Comparison of ENCODE assay signal across 8 cellular contexts in genomic region chr22:36365020-36365411, GRCh38. TPM values are rescaled to one million over a fixed set of nuclear protein-coding genes. Genes with fewer than 3 reads are reported as not detected.
DNase-seq lines count a peak whose midpoint lies in the region; ATAC-seq and TF ChIP-seq lines count a peak whose summit lies in the region.

No MANE protein-coding gene starts in this region.

- H3K36me3 Mint-ChIP-seq in activated T-helper 2 cell treated with anti-CD3 and anti-CD28 coated beads, Interferon-gamma antibody, Interleukin-2, Interleukin-4, amounts not matched to agents 10 μg/mL and 5 μg/mL and 100 μg/mL, durations not matched to agents 14 hours and 24 hours and 36 hours (ENCODE audit: low read depth) = peaks cover 58% of the 10 kb centered on the region

- CTCF ChIA-PET in PC-9 (lab: Charles Lee) = interaction anchor here (0.7 to 1.1 kb wide), 3 partner anchors 13 to 105 kb away, joined by 3 to 4 read pairs (median 3); no protein-coding TSS in a partner anchor

- TF ChIP-seq POLR2A in gastroesophageal sphincter (IDR thresholded peaks at IDR 0.05) = no peak

- H3K27ac ChIP-seq in PC-9 = peak overlapping the region; percentile 53
- peak overlapping the region; percentile 64 to 100 (median 98) for H3K27ac ChIP-seq in gastroesophageal sphincter

- TF ChIP-seq EP300 in gastroesophageal sphincter (IDR thresholded peaks at IDR 0.05) = no peak

- H3K79me2 ChIP-seq in PC-9 (ENCODE audit: low read depth) = peaks cover 100% of the 10 kb centered on the region

- ATAC-seq in GM18520 (IDR thresholded peaks at IDR 0.05; ENCODE audit: unreplicated experiment) (peak; percentile 66), gastroesophageal sphincter (peak; percentile 77), HG02970 (IDR thresholded peaks at IDR 0.05; ENCODE audit: low FRiP score, unreplicated experiment) (no peak)

- H3K27ac Mint-ChIP-seq in activated T-helper 2 cell treated with anti-CD3 and anti-CD28 coated beads, Interferon-gamma antibody, Interleukin-2, Interleukin-4, amounts not matched to agents 10 μg/mL and 5 μg/mL and 100 μg/mL, durations not matched to agents 14 hours and 24 hours and 36 hours = peak overlapping the region; percentile 93

- peak overlapping the region; percentile 68 for H3K9ac ChIP-seq in skeletal muscle satellite cell (ENCODE audit: low read depth, low read length)

- H3K9me3 ChIP-seq in PC-9 (ENCODE audit: insufficient read depth, low read depth) (no peaks in the 10 kb centered on the region), gastroesophageal sphincter (no peaks in the 10 kb centered on the region), skeletal muscle satellite cell (replicated peaks; ENCODE audit: low read length) (no peaks in the 10 kb centered on the region)

- H3F3A ChIP-seq in PC-9 (ENCODE audit: insufficient read depth, low read depth) = peaks cover 94% of the 10 kb centered on the region

- POLR2A ChIA-PET in PC-9 (lab: Charles Lee; ENCODE audit: unreplicated experiment) = interaction anchor here (0.6 to 1.3 kb wide), 15 partner anchors 9 to 411 kb away, joined by 3 to 24 read pairs (median 4); partner anchors contain the start of genes IFT27 and MYH9

- intact Hi-C loops in PC-9 (cut with micrococcal nuclease; ENCODE audit: unreplicated experiment) = no loop called here
- intact Hi-C loops in activated T-helper 2 cell treated with anti-CD3 and anti-CD28 coated beads, Interferon-gamma antibody, Interleukin-2, Interleukin-4, amounts not matched to agents 10 μg/mL and 5 μg/mL and 100 μg/mL, durations not matched to agents 14 hours and 24 hours and 36 hours (cut with micrococcal nuclease) = loop anchor here (1.0 to 2.0 kb wide), 4 partner anchors 8 to 34 kb away; no protein-coding TSS in a partner anchor

- DNase-seq in PC-9 (peak; percentile 74 to 87), NCI-H526 (lab: John Stamatoyannopoulos, UW) (no peak), NCI-H345 (lab: John Stamatoyannopoulos, UW) (no peak)
- peak; percentile 80 for DNase-seq in activated T-helper 2 cell treated with anti-CD3 and anti-CD28 coated beads, Interferon-gamma antibody, Interleukin-2, Interleukin-4, amounts not matched to agents 10 μg/mL and 5 μg/mL and 100 μg/mL, durations not matched to agents 14 hours and 24 hours and 36 hours (ENCODE audit: low spot score)

- BruUV-seq in PC-9 (replicated peaks; lab: Mats Ljungman, UMichigan) = no TSS peak

- H3K4me2 ChIP-seq in PC-9 (peak overlapping the region; percentile 74), skeletal muscle satellite cell (ENCODE audit: low read length) (peak overlapping the region; percentile 69)

- H3K4me1 Mint-ChIP-seq in activated T-helper 2 cell treated with anti-CD3 and anti-CD28 coated beads, Interferon-gamma antibody, Interleukin-2, Interleukin-4, amounts not matched to agents 10 μg/mL and 5 μg/mL and 100 μg/mL, durations not matched to agents 14 hours and 24 hours and 36 hours (ENCODE audit: low read depth) = peaks cover 80% of the 10 kb centered on the region

- no peak overlapping the region for H2AFZ ChIP-seq in PC-9

- H3K4me1 ChIP-seq in PC-9 (replicated peaks; ENCODE audit: insufficient read depth) (peaks cover 99% of the 10 kb centered on the region), gastroesophageal sphincter (peaks cover 20 to 100% (median 93%) of the 10 kb centered on the region in 3 donors), skeletal muscle satellite cell (ENCODE audit: control insufficient read depth, insufficient read depth, low read length) (peaks cover 93% of the 10 kb centered on the region)

- TF ChIP-seq CTCF in PC-9 (conservative IDR thresholded peaks at IDR 0.05) (no peak), gastroesophageal sphincter (IDR thresholded peaks at IDR 0.05) (no peak)

- H3K36me3 ChIP-seq in PC-9 (ENCODE audit: low read depth) = peaks cover 24% of the 10 kb centered on the region; the same call in 1 of the 2 replicates
- no peaks in the 10 kb centered on the region for H3K36me3 ChIP-seq in gastroesophageal sphincter
- H3K36me3 ChIP-seq in skeletal muscle satellite cell (ENCODE audit: insufficient read depth, low read length) = peaks cover 42% of the 10 kb centered on the region

- no peaks in the 10 kb centered on the region for H3K27me3 Mint-ChIP-seq in activated T-helper 2 cell treated with anti-CD3 and anti-CD28 coated beads, Interferon-gamma antibody, Interleukin-2, Interleukin-4, amounts not matched to agents 10 μg/mL and 5 μg/mL and 100 μg/mL, durations not matched to agents 14 hours and 24 hours and 36 hours (ENCODE audit: low read depth)

- no peaks in the 10 kb centered on the region for H3K9me3 Mint-ChIP-seq in activated T-helper 2 cell treated with anti-CD3 and anti-CD28 coated beads, Interferon-gamma antibody, Interleukin-2, Interleukin-4, amounts not matched to agents 10 μg/mL and 5 μg/mL and 100 μg/mL, durations not matched to agents 14 hours and 24 hours and 36 hours

- H3K4me3 ChIP-seq in PC-9 (no peak overlapping the region), gastroesophageal sphincter (peak overlapping the region in 1 of 2 donors; percentile 4), skeletal muscle satellite cell (ENCODE audit: low read length) (no peak overlapping the region)

- H3K4me3 Mint-ChIP-seq in activated T-helper 2 cell treated with anti-CD3 and anti-CD28 coated beads, Interferon-gamma antibody, Interleukin-2, Interleukin-4, amounts not matched to agents 10 μg/mL and 5 μg/mL and 100 μg/mL, durations not matched to agents 14 hours and 24 hours and 36 hours (ENCODE audit: low read depth) = peak overlapping the region; percentile 44

- H4K20me1 ChIP-seq in PC-9 (ENCODE audit: insufficient read depth) = peaks cover 98% of the 10 kb centered on the region

- WGBS in gastroesophageal sphincter (ENCODE audit: low coverage in 1 of 2), 2 donors = 17 to 28% methylated on average over 2 of the region's 9 CpGs

- no peaks in the 10 kb centered on the region for H3K9me2 ChIP-seq in PC-9 (ENCODE audit: insufficient read depth)

- no peaks in the 10 kb centered on the region for H3K27me3 ChIP-seq in PC-9 (ENCODE audit: insufficient read depth, low read depth)
- H3K27me3 ChIP-seq in gastroesophageal sphincter = no peaks in the 10 kb centered on the region
- no peaks in the 10 kb centered on the region for H3K27me3 ChIP-seq in skeletal muscle satellite cell (ENCODE audit: control insufficient read depth, insufficient read depth, low read length)

RNA-seq across cellular contexts. Expression of gene MYH9, which starts 22.8 kb away (rescaled TPM):
- total RNA-seq in PC-9 (2021) (758 and 776 TPM in 2 replicates), gastroesophageal sphincter (100 to 1,000 TPM; 304 to 366 (median 322) TPM)
- 619 and 645 TPM in 2 replicates for total RNA-seq in activated T-helper 2 cell treated with anti-CD3 and anti-CD28 coated beads, Interferon-gamma antibody, Interleukin-2, Interleukin-4, amounts not matched to agents 10 μg/mL and 5 μg/mL and 100 μg/mL, durations not matched to agents 14 hours and 24 hours and 36 hours
- total RNA-seq in skeletal muscle satellite cell (2012; rRNA removed) = 248 and 329 TPM in 2 replicates

Comparison
In these comparisons a context has a peak if more than half of its experiments do, and no peak if none do; other contexts are left out.
1. DNase-seq: peak in PC-9 (2 of 2) and activated T-helper 2 cell treated with anti-CD3 and anti-CD28 coated beads, Interferon-gamma antibody, Interleukin-2, Interleukin-4, amounts not matched to agents 10 μg/mL and 5 μg/mL and 100 μg/mL, durations not matched to agents 14 hours and 24 hours and 36 hours (single experiment); none in NCI-H526 (0 of 2) and NCI-H345 (single experiment).